ENCODE assay signal across 1 cellular context in genomic region chr10:44936314-44936975, GRCh38.
TF ChIP-seq lines count a peak whose summit lies in the region.

No MANE protein-coding gene starts in this region.

TF ChIP-seq in WTC11, 78 proteins besides CTCF, POLR2A, EP300 and RAD21:
- TF ChIP-seq NFYB (CRISPR knock-in tag; conservative IDR thresholded peaks at IDR 0.05; ENCODE audit: low read depth) (no peak), CBFB (CRISPR knock-in tag; IDR thresholded peaks at IDR 0.05; ENCODE audit: low read depth) (no peak), MXD4 (CRISPR knock-in tag; IDR thresholded peaks at IDR 0.05; ENCODE audit: borderline replicate concordance) (no peak), ELF4 (CRISPR knock-in tag; IDR thresholded peaks at IDR 0.05; ENCODE audit: low read depth) (no peak)
